In genomic region chr2:223894968-223895367, GRCh38 we compare ENCODE assay signal across 20 cellular contexts. TPM values are rescaled to one million over a fixed set of nuclear protein-coding genes. Genes with fewer than 3 reads are reported as not detected.
DNase-seq lines count a peak whose midpoint lies in the region; ATAC-seq and TF ChIP-seq lines count a peak whose summit lies in the region.
"Had no signal": no experiment of that assay in that cellular context is flagged by ENCODE, and none has a peak within 500 bp of the region (broad histone marks: within the 10 kb centered on the region; RNA-seq: fewer than 3 reads in every experiment).

No MANE protein-coding gene starts in this region.

- H3K4me1 ChIP-seq in DOHH2 (ENCODE audit: control insufficient read depth, low read length) = peaks cover 49% of the 10 kb centered on the region
- peaks cover 5% of the 10 kb centered on the region for H3K4me1 ChIP-seq in RWPE2 (ENCODE audit: insufficient read depth, poor library complexity, severe bottlenecking)
- H3K4me1 ChIP-seq in mucosa of descending colon (ENCODE audit: low read depth) = no peaks in the 10 kb centered on the region
- peaks cover under 1% of the 10 kb centered on the region for H3K4me1 ChIP-seq in HAP-1
- no peaks in the 10 kb centered on the region for H3K4me1 ChIP-seq in gastrocnemius medialis
- H3K4me1 ChIP-seq: colonic mucosa, tibial nerve had no signal

- H3K79me2 ChIP-seq in DOHH2 (ENCODE audit: control insufficient read depth, low read length) = no peaks in the 10 kb centered on the region

- no peak for DNase-seq in RWPE2 (ENCODE audit: low spot score)
- no peak for DNase-seq in mucosa of descending colon
- DNase-seq in HAP-1 (ENCODE audit: low spot score in 2 of 2) = no peak
- DNase-seq in activated naive CD4-positive, alpha-beta T cell treated with Interleukin-2 at 50 U/mL for 16 hours = no peak
- no peak for DNase-seq in gastrocnemius medialis
- DNase-seq: aorta; colonic mucosa; COR-L47; DND-41; effector memory CD4-positive, alpha-beta T cell; heart right ventricle; left cardiac atrium; NCI-H146; posterior cingulate gyrus had no signal

- TF ChIP-seq POLR2A in gastrocnemius medialis (IDR thresholded peaks at IDR 0.05) = no peak

- no peak for ATAC-seq in RWPE2 (ENCODE audit: low read depth)
- peak; percentile 35 for ATAC-seq in mucosa of descending colon
- no peak for ATAC-seq in GM19467 (IDR thresholded peaks at IDR 0.05; ENCODE audit: unreplicated experiment)
- no peak for ATAC-seq in gastrocnemius medialis
- ATAC-seq: heart right ventricle, left cardiac atrium had no signal

- H3F3A ChIP-seq in DOHH2 (ENCODE audit: control insufficient read depth, insufficient read depth) = no peaks in the 10 kb centered on the region

- no peaks in the 10 kb centered on the region for H3K9me2 ChIP-seq in DOHH2 (replicated peaks; ENCODE audit: control insufficient read depth, low read length)

- peak overlapping the region; percentile 55 for H3K4me2 ChIP-seq in DOHH2 (ENCODE audit: low read length)

- intact Hi-C loops in mucosa of descending colon (cut with DNase I, micrococcal nuclease) = no loop called here
- intact Hi-C loops in gastrocnemius medialis (cut with DNase I; ENCODE audit: low total_unique reads) = no loop called here

- H3K27me3 ChIP-seq in DOHH2 (ENCODE audit: control insufficient read depth, low read length) = no peaks in the 10 kb centered on the region
- H3K27me3 ChIP-seq in RWPE2 (ENCODE audit: insufficient read depth, poor library complexity, severe bottlenecking) = no peaks in the 10 kb centered on the region
- no peaks in the 10 kb centered on the region for H3K27me3 ChIP-seq in HAP-1 (ENCODE audit: low read depth)
- no peaks in the 10 kb centered on the region for H3K27me3 ChIP-seq in gastrocnemius medialis
- H3K27me3 ChIP-seq: colonic mucosa, heart right ventricle, tibial nerve had no signal

- no peaks in the 10 kb centered on the region for H3K36me3 ChIP-seq in DOHH2 (ENCODE audit: control insufficient read depth, low read length)
- H3K36me3 ChIP-seq in RWPE2 (ENCODE audit: low read depth) = peaks cover 54% of the 10 kb centered on the region
- no peaks in the 10 kb centered on the region for H3K36me3 ChIP-seq in mucosa of descending colon (ENCODE audit: low read depth)
- H3K36me3 ChIP-seq in HAP-1 (replicated peaks) = peaks cover 10% of the 10 kb centered on the region
- peaks cover 0 to 58% of the 10 kb centered on the region in 2 donors for H3K36me3 ChIP-seq in gastrocnemius medialis

- TF ChIP-seq CTCF in 22Rv1 (IDR thresholded peaks at IDR 0.05) (no peak), DOHH2 (IDR thresholded peaks at IDR 0.05; ENCODE audit: low read depth, low read length, poor library complexity, severe bottlenecking) (no peak), RWPE2 (IDR thresholded peaks at IDR 0.05; ENCODE audit: poor library complexity, severe bottlenecking) (no peak), mucosa of descending colon (IDR thresholded peaks at IDR 0.05) (no peak), gastrocnemius medialis (IDR thresholded peaks at IDR 0.05 in 4 of 5, conservative IDR thresholded peaks at IDR 0.05 in 1 of 5) (no peak)

- H3K27ac ChIP-seq in 22Rv1 (peak overlapping the region; percentile 29; the same call in 1 of the 2 replicates), DOHH2 (ENCODE audit: low read depth, low read length) (no peak overlapping the region), RWPE2 (ENCODE audit: poor library complexity, severe bottlenecking) (peak overlapping the region; percentile 31), gastrocnemius medialis (no peak overlapping the region)
- H3K27ac ChIP-seq: colonic mucosa, GM23248, heart right ventricle, SK-N-MC had no signal

- H3K4me3 ChIP-seq in DOHH2 (ENCODE audit: low read length) (peak overlapping the region; percentile 23; the same call in 1 of the 2 replicates), RWPE2 (ENCODE audit: severe bottlenecking) (no peak overlapping the region), mucosa of descending colon (no peak overlapping the region), HAP-1 (no peak overlapping the region), gastrocnemius medialis (no peak overlapping the region)
- H3K4me3 ChIP-seq: colonic mucosa, GM23248, heart right ventricle, SK-N-MC, tibial nerve had no signal

- in situ Hi-C loops in HAP-1 (cut with MboI; ENCODE audit: low sequenced_read_pairs) = no loop called here
- in situ Hi-C loops in gastrocnemius medialis (cut with MboI; ENCODE audit: low sequenced_read_pairs in 4 of 4) = no loop called here

- H4K20me1 ChIP-seq in DOHH2 (ENCODE audit: control insufficient read depth, insufficient read depth, low read depth, low read length) = no peaks in the 10 kb centered on the region

- H3K9me3 ChIP-seq in DOHH2 (ENCODE audit: control insufficient read depth, insufficient read depth, low read length) (no peaks in the 10 kb centered on the region), RWPE2 (ENCODE audit: severe bottlenecking) (no peaks in the 10 kb centered on the region), mucosa of descending colon (no peaks in the 10 kb centered on the region), HAP-1 (no peaks in the 10 kb centered on the region), gastrocnemius medialis (no peaks in the 10 kb centered on the region)
- H3K9me3 ChIP-seq: colonic mucosa, heart right ventricle, tibial nerve had no signal

RNA-seq across cellular contexts. Expression of gene WDFY1, which starts 50.2 kb away (rescaled TPM):
- total RNA-seq in mucosa of descending colon = 10 to 100 TPM; 49.0 to 66.7 (median 65.8) TPM
- 10 to 100 TPM; 12.0 to 25.7 (median 17.1) TPM for total RNA-seq in gastrocnemius medialis

RNA-seq across cellular contexts. Expression of gene AP1S3, which starts 57.6 kb away (rescaled TPM):
- total RNA-seq in mucosa of descending colon = 1 to 10 TPM; 3.5 to 8.6 (median 5.0) TPM
- under 1 TPM in 1 of 4 donors, not detected in 3; 0.20 TPM for total RNA-seq in gastrocnemius medialis

Comparison
In these comparisons a context has a peak if more than half of its experiments do, and no peak if none do; other contexts are left out.
1. H3K27ac ChIP-seq: peak in 22Rv1 (single experiment) and RWPE2 (single experiment); none in DOHH2 (single experiment) and gastrocnemius medialis (0 of 4).